In the genomic region with DNA sequence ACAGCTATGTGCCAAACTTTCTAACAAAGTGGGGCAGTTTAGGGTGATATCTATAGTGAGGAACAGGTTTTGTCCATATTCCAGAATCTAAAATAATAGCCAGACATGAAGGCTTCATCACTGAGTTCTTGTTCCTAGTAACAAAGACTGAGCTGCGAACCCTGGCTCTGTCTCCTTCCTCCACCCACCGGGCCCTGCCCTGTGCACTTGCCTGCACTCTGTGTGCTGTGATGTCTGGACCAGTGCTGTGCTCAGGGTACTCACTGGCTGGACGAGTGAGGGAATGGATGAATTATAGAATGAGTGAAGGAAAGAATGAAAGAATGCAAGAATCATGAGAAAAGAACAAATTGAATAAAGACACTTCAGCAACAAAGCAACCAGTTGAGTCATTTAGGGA, we compare ENCODE assay signal across 35 cellular contexts.
"Had no signal": no experiment of that assay in that cellular context is flagged by ENCODE, and none has a peak within 500 bp of the region (broad histone marks: within the 10 kb centered on the region; RNA-seq: fewer than 3 reads in every experiment).

No MANE protein-coding gene starts in this region.

- H3K9me3 ChIP-seq: adrenal gland, body of pancreas had no signal

- H3K4me1 ChIP-seq: adrenal gland, body of pancreas had no signal

- H3K27ac ChIP-seq: adrenal gland, body of pancreas, brain microvascular endothelial cell, cardiac muscle cell, VCaP had no signal

- H3K4me3 Mint-ChIP-seq: activated B cell treated with CpG ODN at 0.5 μM for 24 hours; activated CD4-positive, alpha-beta memory T cell treated with anti-CD3 and anti-CD28 coated beads, Interleukin-2, amount 10 ng/mL, durations not matched to agents 7 days and 5 days; activated CD4-positive, alpha-beta T cell treated with anti-CD3 and anti-CD28 coated beads, Interleukin-2, amount 10 ng/mL, durations not matched to agents 24 days and 14 days; activated CD8-positive, alpha-beta memory T cell treated with anti-CD3 and anti-CD28 coated beads, Interleukin-2, amount 10 ng/mL, durations not matched to agents 7 days and 5 days; activated CD8-positive, alpha-beta T cell treated with anti-CD3 and anti-CD28 coated beads, Interleukin-2, amount 10 ng/mL, durations not matched to agents 7 days and 5 days; activated naive CD4-positive, alpha-beta T cell treated with anti-CD3 and anti-CD28 coated beads for 36 hours; activated naive CD8-positive, alpha-beta T cell treated with anti-CD3 and anti-CD28 coated beads for 36 hours; activated T-cell treated with anti-CD3 and anti-CD28 coated beads, Interleukin-2, amount 50 U/mL, for 4 hours; activated T-cell treated with anti-CD3 and anti-CD28 coated beads, Interleukin-2, amount 50 U/mL, for 72 hours; activated T-helper 1 cell treated with anti-CD3 and anti-CD28 coated beads, Interleukin-12 subunit alpha, Interleukin-12 subunit beta, Interleukin-2, Interleukin-4 antibody, amounts not matched to agents 30 ng/mL and 10 ng/mL and 1 ng/mL, durations not matched to agents 14 hours and 24 hours and 36 hours; activated T-helper 17 cell treated with anti-CD3 and anti-CD28 coated beads, Interleukin-2, amount 50 U/mL, for 72 hours; T-helper 1 cell treated with Interleukin-12 subunit alpha and Interleukin-12 subunit beta and Interleukin-4 antibody, amounts not matched to agents 30 μg/mL and 1 μg/mL, for 36 hours; T-helper 2 cell treated with Interferon-gamma antibody and Interleukin-4, amounts not matched to agents 5 μg/mL and 100 μg/mL, for 36 hours had no signal

- H3K36me3 ChIP-seq: adrenal gland, brain microvascular endothelial cell, cardiac muscle cell had no signal

- H3K4me1 Mint-ChIP-seq: activated B cell treated with CpG ODN at 0.5 μM for 24 hours; activated CD4-positive, alpha-beta memory T cell treated with anti-CD3 and anti-CD28 coated beads, Interleukin-2, amount 10 ng/mL, durations not matched to agents 7 days and 5 days; activated CD4-positive, alpha-beta T cell treated with anti-CD3 and anti-CD28 coated beads, Interleukin-2, amount 10 ng/mL, durations not matched to agents 24 days and 14 days; activated CD8-positive, alpha-beta memory T cell treated with anti-CD3 and anti-CD28 coated beads, Interleukin-2, amount 10 ng/mL, durations not matched to agents 7 days and 5 days; activated naive CD8-positive, alpha-beta T cell treated with anti-CD3 and anti-CD28 coated beads for 36 hours; activated T-helper 17 cell treated with anti-CD3 and anti-CD28 coated beads, Interleukin-2, amount 50 U/mL, for 72 hours had no signal

- H3K9me3 Mint-ChIP-seq: activated B cell treated with CpG ODN at 0.5 μM for 24 hours; activated CD4-positive, alpha-beta memory T cell treated with anti-CD3 and anti-CD28 coated beads, Interleukin-2, amount 10 ng/mL, durations not matched to agents 7 days and 5 days; activated CD4-positive, alpha-beta T cell treated with anti-CD3 and anti-CD28 coated beads, Interleukin-2, amount 10 ng/mL, durations not matched to agents 24 days and 14 days; activated naive CD4-positive, alpha-beta T cell treated with anti-CD3 and anti-CD28 coated beads for 36 hours; activated naive CD4-positive, alpha-beta T cell treated with anti-CD3 and anti-CD28 coated beads, Interleukin-2, amount 50 U/mL, for 72 hours; activated naive CD8-positive, alpha-beta T cell treated with anti-CD3 and anti-CD28 coated beads for 36 hours; activated T-cell treated with anti-CD3 and anti-CD28 coated beads, Interleukin-2, amount 50 U/mL, for 4 hours; activated T-helper 1 cell treated with anti-CD3 and anti-CD28 coated beads, Interleukin-12 subunit alpha, Interleukin-12 subunit beta, Interleukin-2, Interleukin-4 antibody, amounts not matched to agents 30 ng/mL and 10 ng/mL and 1 ng/mL, durations not matched to agents 14 hours and 24 hours and 36 hours; T-helper 1 cell treated with Interleukin-12 subunit alpha and Interleukin-12 subunit beta and Interleukin-4 antibody, amounts not matched to agents 30 μg/mL and 1 μg/mL, for 36 hours; T-helper 2 cell treated with Interferon-gamma antibody and Interleukin-4, amounts not matched to agents 5 μg/mL and 100 μg/mL, for 36 hours had no signal

- H3K4me3 ChIP-seq: adrenal gland, body of pancreas, cardiac muscle cell had no signal

- H3K36me3 Mint-ChIP-seq: activated CD8-positive, alpha-beta memory T cell treated with anti-CD3 and anti-CD28 coated beads, Interleukin-2, amount 10 ng/mL, durations not matched to agents 7 days and 5 days; activated naive CD8-positive, alpha-beta T cell treated with anti-CD3 and anti-CD28 coated beads for 36 hours had no signal

- H3K27ac Mint-ChIP-seq: activated B cell treated with CpG ODN at 0.5 μM for 24 hours; activated CD4-positive, alpha-beta memory T cell treated with anti-CD3 and anti-CD28 coated beads, Interleukin-2, amount 10 ng/mL, durations not matched to agents 7 days and 5 days; activated CD4-positive, alpha-beta T cell treated with anti-CD3 and anti-CD28 coated beads, Interleukin-2, amount 10 ng/mL, durations not matched to agents 24 days and 14 days; activated CD8-positive, alpha-beta memory T cell treated with anti-CD3 and anti-CD28 coated beads, Interleukin-2, amount 10 ng/mL, durations not matched to agents 7 days and 5 days; activated CD8-positive, alpha-beta T cell treated with anti-CD3 and anti-CD28 coated beads, Interleukin-2, amount 10 ng/mL, durations not matched to agents 7 days and 5 days; activated naive CD4-positive, alpha-beta T cell treated with anti-CD3 and anti-CD28 coated beads for 36 hours; activated naive CD4-positive, alpha-beta T cell treated with anti-CD3 and anti-CD28 coated beads, Interleukin-2, amount 50 U/mL, for 72 hours; activated naive CD8-positive, alpha-beta T cell treated with anti-CD3 and anti-CD28 coated beads for 36 hours; activated T-cell treated with anti-CD3 and anti-CD28 coated beads, Interleukin-2, amount 50 U/mL, for 72 hours; activated T-helper 1 cell treated with anti-CD3 and anti-CD28 coated beads, Interleukin-12 subunit alpha, Interleukin-12 subunit beta, Interleukin-2, Interleukin-4 antibody, amounts not matched to agents 30 ng/mL and 10 ng/mL and 1 ng/mL, durations not matched to agents 14 hours and 24 hours and 36 hours; activated T-helper 17 cell treated with anti-CD3 and anti-CD28 coated beads, Interleukin-2, amount 50 U/mL, for 72 hours; T-helper 1 cell treated with Interleukin-12 subunit alpha and Interleukin-12 subunit beta and Interleukin-4 antibody, amounts not matched to agents 30 μg/mL and 1 μg/mL, for 36 hours; T-helper 2 cell treated with Interferon-gamma antibody and Interleukin-4, amounts not matched to agents 5 μg/mL and 100 μg/mL, for 36 hours had no signal

- DNase-seq: activated B cell treated with CpG ODN at 0.5 μM for 24 hours; activated CD4-positive, alpha-beta memory T cell treated with anti-CD3 and anti-CD28 coated beads, Interleukin-2, amount 10 ng/mL, durations not matched to agents 7 days and 5 days; activated CD4-positive, alpha-beta T cell treated with anti-CD3 and anti-CD28 coated beads for 4 hours; activated CD4-positive, alpha-beta T cell treated with anti-CD3 and anti-CD28 coated beads, Interleukin-2, amount 10 ng/mL, durations not matched to agents 24 days and 14 days; activated CD4-positive, alpha-beta T cell treated with anti-CD3 and anti-CD28 coated beads, Interleukin-2, amount 50 U/mL, for 48 hours; activated CD4-positive, CD25-positive, alpha-beta regulatory T cell treated with anti-CD3 and anti-CD28 coated beads, Interleukin-2, amount 50 U/mL, for 72 hours; activated CD8-positive, alpha-beta memory T cell treated with anti-CD3 and anti-CD28 coated beads for 24 hours; activated CD8-positive, alpha-beta memory T cell treated with anti-CD3 and anti-CD28 coated beads, Interleukin-2, amount 10 ng/mL, durations not matched to agents 7 days and 5 days; activated CD8-positive, alpha-beta memory T cell treated with anti-CD3 and anti-CD28 coated beads, Interleukin-2, amount 50 U/mL, for 48 hours; activated CD8-positive, alpha-beta T cell treated with anti-CD3 and anti-CD28 coated beads, Interleukin-2, amount 10 ng/mL, durations not matched to agents 7 days and 5 days; activated effector memory CD4-positive, alpha-beta T cell treated with anti-CD3 and anti-CD28 coated beads, Interleukin-2, amount 50 U/mL, for 16 hours; activated gamma-delta T cell treated with Interleukin-2 at 50 U/mL for 16 hours; activated naive CD4-positive, alpha-beta T cell; activated naive CD4-positive, alpha-beta T cell treated with anti-CD3 and anti-CD28 coated beads for 36 hours; activated naive CD4-positive, alpha-beta T cell treated with anti-CD3 and anti-CD28 coated beads, Interleukin-2, amount 50 U/mL, for 16 hours; activated naive CD8-positive, alpha-beta T cell treated with anti-CD3 and anti-CD28 coated beads for 36 hours; activated T-cell treated with anti-CD3 and anti-CD28 coated beads, Interleukin-2, amount 50 U/mL, for 4 hours; activated T-cell treated with anti-CD3 and anti-CD28 coated beads, Interleukin-2, amount 50 U/mL, for 72 hours; adrenal gland; amniotic stem cell; aorta; body of pancreas; brain microvascular endothelial cell; caudate nucleus; SW 1271; T-helper 1 cell; T-helper 2 cell; T-helper 9 cell had no signal

- H3K27me3 Mint-ChIP-seq: activated B cell treated with CpG ODN at 0.5 μM for 24 hours had no signal

- ATAC-seq: activated CD8-positive, alpha-beta memory T cell treated with anti-CD3 and anti-CD28 coated beads, Interleukin-2, amount 10 ng/mL, durations not matched to agents 7 days and 5 days; activated CD8-positive, alpha-beta T cell treated with anti-CD3 and anti-CD28 coated beads, Interleukin-2, amount 10 ng/mL, durations not matched to agents 7 days and 5 days; activated naive CD4-positive, alpha-beta T cell treated with anti-CD3 and anti-CD28 coated beads, Interleukin-2, amount 50 U/mL, for 72 hours; activated T-cell treated with anti-CD3 and anti-CD28 coated beads, Interleukin-2, amount 50 U/mL, for 4 hours; activated T-cell treated with anti-CD3 and anti-CD28 coated beads, Interleukin-2, amount 50 U/mL, for 72 hours; activated T-helper 17 cell treated with anti-CD3 and anti-CD28 coated beads, Interleukin-2, amount 50 U/mL, for 72 hours; body of pancreas had no signal

- H3K27me3 ChIP-seq: adrenal gland, body of pancreas, brain microvascular endothelial cell had no signal
